ENCODE assay signal across 1 cellular context in the genomic region with DNA sequence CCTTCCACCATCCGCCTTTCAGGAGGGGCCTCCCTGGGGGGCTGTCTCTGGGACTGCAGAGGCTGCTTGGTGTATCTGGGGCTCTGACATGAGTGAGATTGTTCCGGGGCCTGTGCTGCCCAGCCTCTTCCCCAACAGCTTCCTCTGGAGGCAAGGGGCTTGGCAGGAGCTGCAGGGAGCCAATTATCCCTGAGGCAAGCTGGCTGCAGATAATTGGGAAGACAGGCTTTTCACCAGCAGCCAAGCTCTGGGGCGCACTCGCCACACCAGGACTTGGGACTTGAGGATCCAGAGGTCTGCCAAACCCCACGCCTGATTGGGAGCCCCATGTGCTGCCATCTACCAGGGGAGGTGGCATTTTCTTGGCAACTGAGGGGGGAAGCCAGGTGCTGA.
TF ChIP-seq lines count a peak whose summit lies in the region.

No MANE protein-coding gene starts in this region.

TF ChIP-seq in HepG2, 621 proteins besides CTCF, POLR2A, EP300 and RAD21:
- TF ChIP-seq, protein P1, sequence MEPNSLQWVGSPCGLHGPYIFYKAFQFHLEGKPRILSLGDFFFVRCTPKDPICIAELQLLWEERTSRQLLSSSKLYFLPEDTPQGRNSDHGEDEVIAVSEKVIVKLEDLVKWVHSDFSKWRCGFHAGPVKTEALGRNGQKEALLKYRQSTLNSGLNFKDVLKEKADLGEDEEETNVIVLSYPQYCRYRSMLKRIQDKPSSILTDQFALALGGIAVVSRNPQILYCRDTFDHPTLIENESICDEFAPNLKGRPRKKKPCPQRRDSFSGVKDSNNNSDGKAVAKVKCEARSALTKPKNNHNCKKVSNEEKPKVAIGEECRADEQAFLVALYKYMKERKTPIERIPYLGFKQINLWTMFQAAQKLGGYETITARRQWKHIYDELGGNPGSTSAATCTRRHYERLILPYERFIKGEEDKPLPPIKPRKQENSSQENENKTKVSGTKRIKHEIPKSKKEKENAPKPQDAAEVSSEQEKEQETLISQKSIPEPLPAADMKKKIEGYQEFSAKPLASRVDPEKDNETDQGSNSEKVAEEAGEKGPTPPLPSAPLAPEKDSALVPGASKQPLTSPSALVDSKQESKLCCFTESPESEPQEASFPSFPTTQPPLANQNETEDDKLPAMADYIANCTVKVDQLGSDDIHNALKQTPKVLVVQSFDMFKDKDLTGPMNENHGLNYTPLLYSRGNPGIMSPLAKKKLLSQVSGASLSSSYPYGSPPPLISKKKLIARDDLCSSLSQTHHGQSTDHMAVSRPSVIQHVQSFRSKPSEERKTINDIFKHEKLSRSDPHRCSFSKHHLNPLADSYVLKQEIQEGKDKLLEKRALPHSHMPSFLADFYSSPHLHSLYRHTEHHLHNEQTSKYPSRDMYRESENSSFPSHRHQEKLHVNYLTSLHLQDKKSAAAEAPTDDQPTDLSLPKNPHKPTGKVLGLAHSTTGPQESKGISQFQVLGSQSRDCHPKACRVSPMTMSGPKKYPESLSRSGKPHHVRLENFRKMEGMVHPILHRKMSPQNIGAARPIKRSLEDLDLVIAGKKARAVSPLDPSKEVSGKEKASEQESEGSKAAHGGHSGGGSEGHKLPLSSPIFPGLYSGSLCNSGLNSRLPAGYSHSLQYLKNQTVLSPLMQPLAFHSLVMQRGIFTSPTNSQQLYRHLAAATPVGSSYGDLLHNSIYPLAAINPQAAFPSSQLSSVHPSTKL (CRISPR knock-in tag; IDR thresholded peaks at IDR 0.05): no peak
- no peak for TF ChIP-seq ZNF672 (CRISPR knock-in tag; IDR thresholded peaks at IDR 0.05)
- TF ChIP-seq RBM22 (optimal IDR thresholded peaks at IDR 0.05; ENCODE audit: low read length): no peak
- TF ChIP-seq, protein P2, sequence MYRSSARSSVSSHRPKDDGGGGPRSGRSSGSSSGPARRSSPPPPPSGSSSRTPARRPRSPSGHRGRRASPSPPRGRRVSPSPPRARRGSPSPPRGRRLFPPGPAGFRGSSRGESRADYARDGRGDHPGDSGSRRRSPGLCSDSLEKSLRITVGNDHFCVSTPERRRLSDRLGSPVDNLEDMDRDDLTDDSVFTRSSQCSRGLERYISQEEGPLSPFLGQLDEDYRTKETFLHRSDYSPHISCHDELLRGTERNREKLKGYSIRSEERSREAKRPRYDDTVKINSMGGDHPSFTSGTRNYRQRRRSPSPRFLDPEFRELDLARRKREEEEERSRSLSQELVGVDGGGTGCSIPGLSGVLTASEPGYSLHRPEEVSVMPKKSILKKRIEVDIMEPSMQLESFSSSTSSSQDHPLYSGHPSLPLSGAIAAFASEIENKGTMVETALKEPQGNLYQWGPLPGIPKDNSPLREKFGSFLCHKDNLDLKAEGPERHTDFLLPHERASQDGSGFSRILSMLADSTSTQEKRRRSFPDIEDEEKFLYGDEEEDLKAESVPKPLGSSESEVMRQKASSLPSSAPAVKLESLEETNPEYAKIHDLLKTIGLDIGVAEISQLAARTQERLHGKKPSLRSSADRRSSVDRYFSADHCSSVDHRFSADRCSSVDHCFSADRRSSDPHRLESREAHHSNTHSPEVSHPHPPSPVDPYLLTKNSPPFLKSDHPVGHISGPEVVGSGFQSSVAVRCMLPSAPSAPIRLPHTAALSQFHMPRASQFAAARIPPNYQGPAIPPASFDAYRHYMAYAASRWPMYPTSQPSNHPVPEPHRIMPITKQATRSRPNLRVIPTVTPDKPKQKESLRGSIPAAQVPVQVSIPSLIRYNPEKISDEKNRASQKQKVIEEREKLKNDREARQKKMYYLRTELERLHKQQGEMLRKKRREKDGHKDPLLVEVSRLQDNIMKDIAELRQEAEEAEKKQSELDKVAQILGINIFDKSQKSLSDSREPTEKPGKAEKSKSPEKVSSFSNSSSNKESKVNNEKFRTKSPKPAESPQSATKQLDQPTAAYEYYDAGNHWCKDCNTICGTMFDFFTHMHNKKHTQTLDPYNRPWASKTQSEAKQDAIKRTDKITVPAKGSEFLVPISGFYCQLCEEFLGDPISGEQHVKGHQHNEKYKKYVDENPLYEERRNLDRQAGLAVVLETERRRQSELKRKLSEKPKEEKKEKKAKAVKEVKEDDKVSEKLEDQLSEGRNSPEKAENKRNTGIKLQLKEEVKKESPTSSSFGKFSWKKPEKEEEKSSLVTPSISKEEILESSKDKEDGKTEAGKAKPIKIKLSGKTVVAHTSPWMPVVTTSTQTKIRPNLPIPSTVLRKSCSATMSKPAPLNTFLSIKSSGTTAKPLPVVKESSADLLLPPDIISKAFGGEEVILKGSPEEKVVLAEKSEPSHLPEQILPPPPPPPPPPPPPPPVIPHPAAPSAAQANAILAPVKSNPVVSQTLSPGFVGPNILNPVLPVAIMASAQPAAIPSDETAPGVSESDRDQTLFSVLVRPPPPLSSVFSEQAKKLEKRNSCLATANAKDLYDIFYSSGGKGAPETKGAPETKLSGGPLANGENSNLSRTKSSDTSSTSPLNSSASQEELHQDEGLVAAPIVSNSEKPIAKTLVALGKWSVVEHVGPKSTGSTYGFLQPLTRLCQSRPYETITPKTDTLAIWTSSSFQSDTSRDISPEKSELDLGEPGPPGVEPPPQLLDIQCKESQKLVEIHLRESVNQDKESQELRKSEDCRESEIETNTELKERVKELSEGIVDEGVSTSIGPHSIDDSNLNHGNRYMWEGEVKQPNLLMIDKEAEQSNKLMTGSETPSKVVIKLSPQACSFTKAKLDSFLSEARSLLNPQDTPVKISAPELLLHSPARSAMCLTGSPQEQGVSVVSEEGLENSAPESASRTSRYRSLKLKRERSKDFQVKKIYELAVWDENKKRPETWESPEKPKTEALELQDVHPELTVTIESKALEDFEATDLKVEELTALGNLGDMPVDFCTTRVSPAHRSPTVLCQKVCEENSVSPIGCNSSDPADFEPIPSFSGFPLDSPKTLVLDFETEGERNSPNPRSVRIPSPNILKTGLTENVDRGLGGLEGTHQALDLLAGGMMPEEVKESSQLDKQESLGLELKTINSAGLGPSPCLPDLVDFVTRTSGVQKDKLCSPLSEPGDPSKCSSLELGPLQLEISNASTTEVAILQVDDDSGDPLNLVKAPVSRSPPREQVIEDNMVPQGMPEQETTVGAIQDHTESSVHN (CRISPR knock-in tag; IDR thresholded peaks at IDR 0.05): no peak
- no peak for TF ChIP-seq ZMYM3 (CRISPR knock-in tag; IDR thresholded peaks at IDR 0.05)
- no peak for TF ChIP-seq NCOA5 (CRISPR knock-in tag; IDR thresholded peaks at IDR 0.05)
- TF ChIP-seq SMAD1 (CRISPR knock-in tag; IDR thresholded peaks at IDR 0.05; ENCODE audit: borderline replicate concordance, low read depth): no peak
- TF ChIP-seq KLF12 (CRISPR knock-in tag; IDR thresholded peaks at IDR 0.05; ENCODE audit: borderline replicate concordance): no peak
- no peak for TF ChIP-seq GFI1 (CRISPR knock-in tag; IDR thresholded peaks at IDR 0.05; ENCODE audit: borderline replicate concordance)
- no peak for TF ChIP-seq PCBP2 (optimal IDR thresholded peaks at IDR 0.05; ENCODE audit: low read depth, low read length, poor library complexity, severe bottlenecking)
- TF ChIP-seq, protein P3, sequence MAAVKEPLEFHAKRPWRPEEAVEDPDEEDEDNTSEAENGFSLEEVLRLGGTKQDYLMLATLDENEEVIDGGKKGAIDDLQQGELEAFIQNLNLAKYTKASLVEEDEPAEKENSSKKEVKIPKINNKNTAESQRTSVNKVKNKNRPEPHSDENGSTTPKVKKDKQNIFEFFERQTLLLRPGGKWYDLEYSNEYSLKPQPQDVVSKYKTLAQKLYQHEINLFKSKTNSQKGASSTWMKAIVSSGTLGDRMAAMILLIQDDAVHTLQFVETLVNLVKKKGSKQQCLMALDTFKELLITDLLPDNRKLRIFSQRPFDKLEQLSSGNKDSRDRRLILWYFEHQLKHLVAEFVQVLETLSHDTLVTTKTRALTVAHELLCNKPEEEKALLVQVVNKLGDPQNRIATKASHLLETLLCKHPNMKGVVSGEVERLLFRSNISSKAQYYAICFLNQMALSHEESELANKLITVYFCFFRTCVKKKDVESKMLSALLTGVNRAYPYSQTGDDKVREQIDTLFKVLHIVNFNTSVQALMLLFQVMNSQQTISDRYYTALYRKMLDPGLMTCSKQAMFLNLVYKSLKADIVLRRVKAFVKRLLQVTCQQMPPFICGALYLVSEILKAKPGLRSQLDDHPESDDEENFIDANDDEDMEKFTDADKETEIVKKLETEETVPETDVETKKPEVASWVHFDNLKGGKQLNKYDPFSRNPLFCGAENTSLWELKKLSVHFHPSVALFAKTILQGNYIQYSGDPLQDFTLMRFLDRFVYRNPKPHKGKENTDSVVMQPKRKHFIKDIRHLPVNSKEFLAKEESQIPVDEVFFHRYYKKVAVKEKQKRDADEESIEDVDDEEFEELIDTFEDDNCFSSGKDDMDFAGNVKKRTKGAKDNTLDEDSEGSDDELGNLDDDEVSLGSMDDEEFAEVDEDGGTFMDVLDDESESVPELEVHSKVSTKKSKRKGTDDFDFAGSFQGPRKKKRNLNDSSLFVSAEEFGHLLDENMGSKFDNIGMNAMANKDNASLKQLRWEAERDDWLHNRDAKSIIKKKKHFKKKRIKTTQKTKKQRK (IDR thresholded peaks at IDR 0.05; ENCODE audit: low read length): no peak
- no peak for TF ChIP-seq ZNF24 (IDR thresholded peaks at IDR 0.05)
- no peak for TF ChIP-seq ZFP82 (CRISPR knock-in tag; IDR thresholded peaks at IDR 0.05; ENCODE audit: borderline replicate concordance)
